In the genomic region with DNA sequence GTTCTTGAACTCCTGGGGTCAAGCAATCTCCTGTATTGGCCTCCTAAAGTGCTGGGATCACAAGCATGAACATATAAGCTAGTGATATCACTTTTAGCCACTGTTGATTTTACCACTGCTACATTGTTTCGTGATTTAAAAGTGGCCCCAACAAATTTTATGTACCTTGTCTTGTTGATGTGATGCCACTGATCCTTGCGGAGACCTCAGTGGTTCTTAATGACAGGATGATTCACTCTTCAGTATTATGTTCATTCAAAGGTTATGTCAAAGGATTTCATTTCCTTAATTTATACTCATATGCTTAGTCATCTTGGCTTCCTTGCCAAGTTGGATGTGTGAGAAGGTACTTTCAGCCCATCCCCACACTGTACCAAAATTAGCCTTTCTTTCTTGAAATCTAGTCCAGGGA, we compare ENCODE assay signal across 10 cellular contexts. TPM values are rescaled to one million over a fixed set of nuclear protein-coding genes. Genes with fewer than 3 reads are reported as not detected.
DNase-seq lines count a peak whose midpoint lies in the region; ATAC-seq and TF ChIP-seq lines count a peak whose summit lies in the region.
"Had no signal": no experiment of that assay in that cellular context is flagged by ENCODE, and none has a peak within 500 bp of the region (broad histone marks: within the 10 kb centered on the region; RNA-seq: fewer than 3 reads in every experiment).

No MANE protein-coding gene starts in this region.

- CTCF ChIA-PET in BJ (lab: Yijun Ruan, JAX) (no interaction called here), HCT116 (lab: Charles Lee) (no interaction called here)

- no peaks in the 10 kb centered on the region for H3K27me3 Mint-ChIP-seq in T-helper 17 cell

- H3K4me3 ChIP-seq in BJ (ENCODE audit: low read depth, low read length): no peak overlapping the region
- no peak overlapping the region for H3K4me3 ChIP-seq in HCT116 (replicated peaks in 1 of 2; ENCODE audit: low read depth in 1 of 2, low read length in 2 of 2)
- no peak overlapping the region for H3K4me3 ChIP-seq in suprapubic skin
- H3K4me3 ChIP-seq: transverse colon had no signal

- H3K79me2 ChIP-seq in HCT116 (ENCODE audit: insufficient read depth, low read length): peaks cover 54% of the 10 kb centered on the region

- 55% methylated on average over 2 of the region's 2 CpGs for WGBS in suprapubic skin

- TF ChIP-seq EP300 in suprapubic skin (IDR thresholded peaks at IDR 0.05): no peak

- H3K4me1 Mint-ChIP-seq in T-helper 17 cell: peaks cover 57% of the 10 kb centered on the region

- TF ChIP-seq RAD21 in HCT116 (IDR thresholded peaks at IDR 0.05; ENCODE audit: low read depth): peak; percentile 55

- peak overlapping the region; percentile 99 for H3K27ac ChIP-seq in HCT116 (ENCODE audit: low read depth, low read length)
- H3K27ac ChIP-seq in suprapubic skin: no peak overlapping the region
- H3K27ac ChIP-seq: HL-60, transverse colon had no signal

- H3K9me2 ChIP-seq in HCT116 (ENCODE audit: insufficient read depth): no peaks in the 10 kb centered on the region

- no peak overlapping the region for H3K4me3 Mint-ChIP-seq in T-helper 17 cell

- peaks cover 59 to 87% of the 10 kb centered on the region in 2 experiments for H3K4me1 ChIP-seq in HCT116 (ENCODE audit: control insufficient read depth in 1 of 2, insufficient read depth in 2 of 2, low read length in 2 of 2)
- H3K4me1 ChIP-seq in suprapubic skin: peaks cover 7% of the 10 kb centered on the region

- ATAC-seq in HCT116 (peak; percentile 87), T-helper 17 cell (peak; percentile 32)

- H3K36me3 ChIP-seq in BJ (ENCODE audit: control insufficient read depth, insufficient read depth, low read length): no peaks in the 10 kb centered on the region
- H3K36me3 ChIP-seq in HCT116 (ENCODE audit: control insufficient read depth in 1 of 2, insufficient read depth in 2 of 2, low read length in 2 of 2): peaks cover 0 to 10% of the 10 kb centered on the region in 2 experiments; a peak in 2 of 4 replicates
- no peaks in the 10 kb centered on the region for H3K36me3 ChIP-seq in suprapubic skin

- POLR2A ChIA-PET in BJ (lab: Charles Lee): no interaction called here
- POLR2A ChIA-PET in HCT116 (lab: Charles Lee): interaction anchor here (0.9 to 1.5 kb wide), 4 partner anchors 8 to 417 kb away, joined by 3 to 13 read pairs (median 3); a partner anchor contains a TSS

- TF ChIP-seq POLR2A in HCT116 (IDR thresholded peaks at IDR 0.05; ENCODE audit: borderline replicate concordance, extremely low read depth, insufficient read depth, insufficient read length) (no peak), suprapubic skin (IDR thresholded peaks at IDR 0.05) (no peak)

- intact Hi-C loops in HCT116 (cut with micrococcal nuclease): loop anchor here (1.0 to 5.0 kb wide), 4 partner anchors 11 to 209 kb away; no protein-coding TSS in a partner anchor

- H3K27me3 ChIP-seq in BJ (ENCODE audit: control insufficient read depth, insufficient read depth, low read length) (no peaks in the 10 kb centered on the region), HCT116 (ENCODE audit: insufficient read depth, low read length) (no peaks in the 10 kb centered on the region), suprapubic skin (no peaks in the 10 kb centered on the region)
- H3K27me3 ChIP-seq: transverse colon had no signal

- H4K20me1 ChIP-seq in HCT116 (ENCODE audit: insufficient read depth): no peaks in the 10 kb centered on the region

- no TSS peak for BruUV-seq in HCT116 (replicated peaks; lab: Mats Ljungman, UMichigan)

- peak overlapping the region; percentile 60 for H3K9ac ChIP-seq in HCT116 (ENCODE audit: low read length)

- peak overlapping the region; percentile 54 for H3K4me2 ChIP-seq in HCT116 (ENCODE audit: low read length)

- H3K36me3 Mint-ChIP-seq in T-helper 17 cell (ENCODE audit: low read depth): peaks cover 8% of the 10 kb centered on the region

- no peak for TF ChIP-seq CTCF in BJ (IDR thresholded peaks at IDR 0.05; ENCODE audit: insufficient read depth, low read depth, low read length)
- no peak for TF ChIP-seq CTCF in HCT116 (IDR thresholded peaks at IDR 0.05 in 2 of 3, conservative IDR thresholded peaks at IDR 0.05 in 1 of 3; ENCODE audit: borderline replicate concordance in 1 of 3, insufficient read depth in 1 of 3, low read depth in 2 of 3, low read length in 2 of 3)
- TF ChIP-seq CTCF in suprapubic skin (IDR thresholded peaks at IDR 0.05): no peak

- DNase-seq in BJ (ENCODE audit: low read depth) (peak; percentile 59), HCT116 (ENCODE audit: low read depth, low spot score) (peak; percentile 97), T-helper 17 cell (no peak), iris pigment epithelial cell (ENCODE audit: low read depth) (peak; percentile 86), NCI-H526 (lab: John Stamatoyannopoulos, UW) (no peak), NCI-H1105 treated with DMSO at 0.1 percent for 48 hours (lab: John Stamatoyannopoulos, UW) (no peak), SKM-1 (lab: John Stamatoyannopoulos, UW; ENCODE audit: unreplicated experiment) (no peak), suprapubic skin (ENCODE audit: low spot score in 2 of 2) (no peak)
- DNase-seq: transverse colon had no signal

- no peak overlapping the region for H3K27ac Mint-ChIP-seq in T-helper 17 cell

- H3K9me3 ChIP-seq in HCT116 (ENCODE audit: control insufficient read depth in 1 of 2, insufficient read depth in 1 of 2, low read depth in 1 of 2, low read length in 2 of 2) (no peaks in the 10 kb centered on the region), T-helper 17 cell (ENCODE audit: control insufficient read depth, low read length, poor library complexity, severe bottlenecking) (no peaks in the 10 kb centered on the region), suprapubic skin (no peaks in the 10 kb centered on the region)
- H3K9me3 ChIP-seq: transverse colon had no signal

- RAD21 ChIA-PET in HCT116 (lab: Charles Lee; ENCODE audit: low non-redundant PET in 1 of 2, low total read pairs in 2 of 2, uncharacterized antibody in 2 of 2, unreplicated experiment in 2 of 2): no interaction called here

- no peak overlapping the region for H2AFZ ChIP-seq in HCT116 (ENCODE audit: low read depth, low read length, poor library complexity, severe bottlenecking)

TF ChIP-seq in HCT116, 20 proteins besides CTCF, POLR2A, EP300 and RAD21 (continues in another document):
- TF ChIP-seq ZNF274 (IDR thresholded peaks at IDR 0.05; ENCODE audit: low read depth, low read length) (no peak), POLR2AphosphoS5 (IDR thresholded peaks at IDR 0.05; ENCODE audit: low read depth, low read length) (peak; percentile 73), SRF (IDR thresholded peaks at IDR 0.05; ENCODE audit: low read depth) (peak; percentile 90), SP1 (IDR thresholded peaks at IDR 0.05; ENCODE audit: low read depth) (peak; percentile 100), YY1 (IDR thresholded peaks at IDR 0.05; ENCODE audit: extremely low read depth, insufficient replicate concordance, low read depth, low read length) (no peak), JUND (IDR thresholded peaks at IDR 0.05) (peak; percentile 100), CEBPB (IDR thresholded peaks at IDR 0.05; ENCODE audit: low read depth) (peak; percentile 91), EZH2phosphoT487 (IDR thresholded peaks at IDR 0.05; ENCODE audit: borderline replicate concordance) (no peak), FOSL1 (IDR thresholded peaks at IDR 0.05; ENCODE audit: low read depth) (peak; percentile 99), EGR1 (IDR thresholded peaks at IDR 0.05; ENCODE audit: low read depth) (no peak), TCF7L2 (IDR thresholded peaks at IDR 0.05; ENCODE audit: borderline replicate concordance, extremely low read depth, insufficient read depth, insufficient read length) (peak; percentile 97), SIN3A (IDR thresholded peaks at IDR 0.05; ENCODE audit: low read depth) (peak; percentile 97), ELF1 (IDR thresholded peaks at IDR 0.05; ENCODE audit: borderline replicate concordance, low read depth) (no peak; the same call in 1 of the 2 replicates), EZH2 (IDR thresholded peaks at IDR 0.05) (no peak)
- TF ChIP-seq, protein P1, sequence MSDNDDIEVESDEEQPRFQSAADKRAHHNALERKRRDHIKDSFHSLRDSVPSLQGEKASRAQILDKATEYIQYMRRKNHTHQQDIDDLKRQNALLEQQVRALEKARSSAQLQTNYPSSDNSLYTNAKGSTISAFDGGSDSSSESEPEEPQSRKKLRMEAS (IDR thresholded peaks at IDR 0.05): peak; percentile 74
- TF ChIP-seq, protein P2, sequence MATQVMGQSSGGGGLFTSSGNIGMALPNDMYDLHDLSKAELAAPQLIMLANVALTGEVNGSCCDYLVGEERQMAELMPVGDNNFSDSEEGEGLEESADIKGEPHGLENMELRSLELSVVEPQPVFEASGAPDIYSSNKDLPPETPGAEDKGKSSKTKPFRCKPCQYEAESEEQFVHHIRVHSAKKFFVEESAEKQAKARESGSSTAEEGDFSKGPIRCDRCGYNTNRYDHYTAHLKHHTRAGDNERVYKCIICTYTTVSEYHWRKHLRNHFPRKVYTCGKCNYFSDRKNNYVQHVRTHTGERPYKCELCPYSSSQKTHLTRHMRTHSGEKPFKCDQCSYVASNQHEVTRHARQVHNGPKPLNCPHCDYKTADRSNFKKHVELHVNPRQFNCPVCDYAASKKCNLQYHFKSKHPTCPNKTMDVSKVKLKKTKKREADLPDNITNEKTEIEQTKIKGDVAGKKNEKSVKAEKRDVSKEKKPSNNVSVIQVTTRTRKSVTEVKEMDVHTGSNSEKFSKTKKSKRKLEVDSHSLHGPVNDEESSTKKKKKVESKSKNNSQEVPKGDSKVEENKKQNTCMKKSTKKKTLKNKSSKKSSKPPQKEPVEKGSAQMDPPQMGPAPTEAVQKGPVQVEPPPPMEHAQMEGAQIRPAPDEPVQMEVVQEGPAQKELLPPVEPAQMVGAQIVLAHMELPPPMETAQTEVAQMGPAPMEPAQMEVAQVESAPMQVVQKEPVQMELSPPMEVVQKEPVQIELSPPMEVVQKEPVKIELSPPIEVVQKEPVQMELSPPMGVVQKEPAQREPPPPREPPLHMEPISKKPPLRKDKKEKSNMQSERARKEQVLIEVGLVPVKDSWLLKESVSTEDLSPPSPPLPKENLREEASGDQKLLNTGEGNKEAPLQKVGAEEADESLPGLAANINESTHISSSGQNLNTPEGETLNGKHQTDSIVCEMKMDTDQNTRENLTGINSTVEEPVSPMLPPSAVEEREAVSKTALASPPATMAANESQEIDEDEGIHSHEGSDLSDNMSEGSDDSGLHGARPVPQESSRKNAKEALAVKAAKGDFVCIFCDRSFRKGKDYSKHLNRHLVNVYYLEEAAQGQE (IDR thresholded peaks at IDR 0.05; ENCODE audit: low read depth): no peak
- TF ChIP-seq, protein P3, sequence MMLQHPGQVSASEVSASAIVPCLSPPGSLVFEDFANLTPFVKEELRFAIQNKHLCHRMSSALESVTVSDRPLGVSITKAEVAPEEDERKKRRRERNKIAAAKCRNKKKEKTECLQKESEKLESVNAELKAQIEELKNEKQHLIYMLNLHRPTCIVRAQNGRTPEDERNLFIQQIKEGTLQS (IDR thresholded peaks at IDR 0.05): peak; percentile 87

RNA-seq across cellular contexts. Expression of a gene that starts 12.1 kb away (rescaled TPM):
- polyA plus RNA-seq in BJ (2011; rRNA removed): 8.4 and 23.8 TPM in 2 replicates
- polyA minus RNA-seq in BJ (2011; rRNA and poly(A)+ RNA removed): 11.0 and 14.2 TPM in 2 replicates
- 135 TPM for total RNA-seq in HCT116 (2021; ENCODE audit: unreplicated experiment)
- 16.6 and 32.8 TPM in 2 replicates for polyA plus RNA-seq in HCT116 (2012)
- total RNA-seq in T-helper 17 cell: 10 to 100 TPM; 72.8 to 77.6 TPM
- total RNA-seq in suprapubic skin: 10 to 100 TPM in 2 of 4 donors, 1 to 10 TPM in 2; 6.6 to 12.2 (median 9.1) TPM

Comparison
In these comparisons a context has a peak if more than half of its experiments do, and no peak if none do; other contexts are left out.
1. DNase-seq: peak in BJ (single experiment), HCT116 (single experiment) and iris pigment epithelial cell (single experiment); none in T-helper 17 cell (0 of 3), NCI-H526 (0 of 2), NCI-H1105 treated with DMSO at 0.1 percent for 48 hours (single experiment), SKM-1 (single experiment) and suprapubic skin (0 of 2).
2. RNA of a gene that starts 12.1 kb away (total RNA-seq): 135 TPM in HCT116 (single experiment) and 72.8 to 77.6 TPM in T-helper 17 cell; 6.6 to 12.2 TPM in suprapubic skin; every median in the first group is over 4 times any median in the second.